Comparison of ENCODE assay signal across 8 cellular contexts in the genomic region with DNA sequence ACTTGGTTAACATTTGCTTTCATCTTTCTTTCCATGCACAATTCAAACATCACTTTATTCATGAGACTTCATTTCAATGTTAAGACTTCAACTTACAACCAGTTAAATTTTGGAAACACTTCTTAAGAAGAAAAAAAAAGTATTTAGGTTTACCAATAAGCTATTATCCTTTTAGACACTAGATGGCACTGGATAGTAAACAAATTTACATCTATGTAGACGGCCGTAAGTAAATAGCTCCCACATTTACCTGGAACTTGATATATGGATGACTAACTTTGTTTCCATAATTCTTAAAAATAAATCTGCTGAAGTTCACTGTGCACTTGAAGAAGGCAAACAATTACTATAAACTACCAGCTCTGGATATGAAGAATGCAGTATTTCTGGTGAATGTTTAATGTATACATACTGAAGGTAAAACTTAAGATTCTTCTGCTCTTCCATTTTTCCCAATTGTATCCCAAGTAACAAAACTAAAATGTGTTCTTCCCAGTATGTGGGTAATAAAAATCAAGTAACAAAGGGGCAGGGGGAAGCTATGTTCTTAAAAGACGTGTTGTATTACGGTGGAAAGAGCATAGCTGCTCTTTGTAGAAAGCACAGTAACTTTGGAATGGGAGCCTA.
DNase-seq lines count a peak whose midpoint lies in the region; ATAC-seq, FAIRE-seq and TF ChIP-seq lines count a peak whose summit lies in the region.

No MANE protein-coding gene starts in this region.

- TF ChIP-seq CTCF in LNCAP (IDR thresholded peaks at IDR 0.05), result peak; percentile 80
- peak; percentile 76 for TF ChIP-seq CTCF in VCaP (conservative IDR thresholded peaks at IDR 0.05)
- peak; percentile 44 for TF ChIP-seq CTCF in kidney (IDR thresholded peaks at IDR 0.05; ENCODE audit: borderline replicate concordance, extremely low read depth, insufficient read depth)

- H3K9ac ChIP-seq in kidney (ENCODE audit: low read length in 2 of 2), result no peak overlapping the region

- whole genome bisulfite sequencing in aorta, 2 donors, result 43 to 46% methylated on average over 4 of the region's 4 CpGs

- H3K4me1 ChIP-seq in kidney (ENCODE audit: control insufficient read depth in 1 of 2, insufficient read depth in 1 of 2, low read depth in 1 of 2, low read length in 2 of 2), result no peaks in the 10 kb centered on the region
- no peaks in the 10 kb centered on the region for H3K4me1 ChIP-seq in aorta (ENCODE audit: control insufficient read depth in 1 of 2, insufficient read depth in 2 of 2, low read length in 2 of 2)

- H3K27me3 ChIP-seq in aorta (ENCODE audit: control insufficient read depth in 1 of 2, insufficient read depth in 2 of 2, low read length in 1 of 2), result no peaks in the 10 kb centered on the region

- ATAC-seq in HG02623 (IDR thresholded peaks at IDR 0.05; ENCODE audit: unreplicated experiment) (no peak), HG02840 (IDR thresholded peaks at IDR 0.05; ENCODE audit: low FRiP score, unreplicated experiment) (no peak), aorta (ENCODE audit: low FRiP score) (no peak)

- H3K36me3 ChIP-seq in kidney (ENCODE audit: control insufficient read depth in 1 of 2, insufficient read depth in 2 of 2, low read length in 2 of 2) (no peaks in the 10 kb centered on the region), aorta (ENCODE audit: control insufficient read depth in 1 of 2, insufficient read depth in 2 of 2, low read length in 1 of 2) (no peaks in the 10 kb centered on the region)

- H3K27ac ChIP-seq in VCaP, result no peak overlapping the region
- no peak overlapping the region for H3K27ac ChIP-seq in kidney (ENCODE audit: low read depth in 2 of 2, low read length in 2 of 2)
- H3K27ac ChIP-seq in aorta (ENCODE audit: low read depth in 1 of 2, low read length in 2 of 2), result no peak overlapping the region

- peak; percentile 50 for DNase-seq in SIG-M5 treated with dmso at 0.1 percent for 504 hours (lab: John Stamatoyannopoulos, UW; ENCODE audit: unreplicated experiment)
- no peak for DNase-seq in SIG-M5 (lab: John Stamatoyannopoulos, UW)
- DNase-seq in kidney, result no peak
- DNase-seq in aorta, result no peak

- FAIRE-seq in kidney (lab: Jason Lieb, UNC), result peak; percentile 98

- intact Hi-C loops in kidney (cut with DNase I) (no loop called here), aorta (cut with DNase I) (loop anchor here (5.0 kb wide), 1 partner anchor 412 kb away; no protein-coding TSS in a partner anchor)

- H3K9me3 ChIP-seq in kidney (ENCODE audit: control insufficient read depth in 1 of 2, low read length in 2 of 2) (peaks cover 0 to 5% of the 10 kb centered on the region in 2 donors), aorta (ENCODE audit: control insufficient read depth, low read length) (no peaks in the 10 kb centered on the region)

- H3K4me3 ChIP-seq in kidney (ENCODE audit: low read length in 2 of 2) (no peak overlapping the region), aorta (ENCODE audit: low read length in 2 of 2) (no peak overlapping the region)
